ENCODE assay signal across 7 cellular contexts in the genomic region with DNA sequence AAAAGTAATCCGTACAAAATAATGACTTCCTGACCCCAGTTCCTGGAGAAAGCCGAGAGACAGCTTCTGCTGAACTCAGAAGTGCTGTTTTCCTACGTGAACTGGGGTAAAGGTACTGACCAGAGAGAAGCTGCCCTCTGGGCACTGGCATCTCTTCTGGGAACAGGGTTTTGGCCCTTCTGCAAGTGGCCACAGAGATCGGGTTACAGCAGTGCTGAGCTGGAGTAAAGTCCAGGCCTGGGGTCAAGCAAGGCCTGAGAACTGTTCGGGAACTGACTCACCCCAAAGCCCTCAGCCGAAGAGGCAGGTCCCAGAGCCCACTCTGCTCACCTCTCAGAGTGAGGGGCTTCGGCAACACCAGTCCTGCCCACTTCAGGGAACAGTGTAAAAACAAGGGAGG.
DNase-seq lines count a peak whose midpoint lies in the region; ATAC-seq and TF ChIP-seq lines count a peak whose summit lies in the region.

No MANE protein-coding gene starts in this region.

- H3K4me2 ChIP-seq in GM23338 (peak overlapping the region; percentile 57; the same call in 1 of the 2 replicates), SK-N-SH (peak overlapping the region; percentile 29; the same call in 1 of the 2 replicates), smooth muscle cell (peak overlapping the region; percentile 5)

- no peaks in the 10 kb centered on the region; the same call in 1 of the 2 replicates for H3F3A ChIP-seq in GM23338 (replicated peaks; ENCODE audit: low read depth)
- no peaks in the 10 kb centered on the region for H3F3A ChIP-seq in SK-N-SH (replicated peaks; ENCODE audit: insufficient read depth)
- H3F3A ChIP-seq in smooth muscle cell (ENCODE audit: low read depth): peaks cover 8% of the 10 kb centered on the region

- H3K4me3 Mint-ChIP-seq in GM23338: no peak overlapping the region

- H3K4me1 ChIP-seq in GM23338 (ENCODE audit: insufficient read depth) (peaks cover 10% of the 10 kb centered on the region), SK-N-SH (ENCODE audit: control insufficient read depth in 1 of 2, insufficient read depth in 2 of 2, low read depth in 1 of 2, low read length in 1 of 2) (peaks cover 7 to 8% of the 10 kb centered on the region in 2 experiments; a peak in 2 of 4 replicates), smooth muscle cell (ENCODE audit: low read depth) (peaks cover 11% of the 10 kb centered on the region)

- no peaks in the 10 kb centered on the region for H3K79me2 ChIP-seq in GM23338 (replicated peaks; ENCODE audit: insufficient read depth)
- no peaks in the 10 kb centered on the region for H3K79me2 ChIP-seq in SK-N-SH (ENCODE audit: insufficient read depth)
- H3K79me2 ChIP-seq in smooth muscle cell (ENCODE audit: low read depth): no peaks in the 10 kb centered on the region

- H3K4me3 ChIP-seq in GM23338 (no peak overlapping the region), SK-N-SH (ENCODE audit: low read depth in 2 of 2, low read length in 1 of 2) (no peak overlapping the region), foreskin fibroblast (ENCODE audit: low read depth in 1 of 2, low read length in 2 of 2) (no peak overlapping the region), smooth muscle cell (no peak overlapping the region)

- H2AFZ ChIP-seq in GM23338 (peak overlapping the region; percentile 91), SK-N-SH (ENCODE audit: low read depth) (peak overlapping the region; percentile 38; the same call in 1 of the 2 replicates), smooth muscle cell (ENCODE audit: low read depth) (no peak overlapping the region)

- H3K27me3 ChIP-seq in GM23338 (ENCODE audit: insufficient read depth) (no peaks in the 10 kb centered on the region), SK-N-SH (ENCODE audit: insufficient read depth) (no peaks in the 10 kb centered on the region), smooth muscle cell (ENCODE audit: low read depth) (no peaks in the 10 kb centered on the region)

- H3K9me2 ChIP-seq in GM23338 (ENCODE audit: insufficient read depth) (peaks cover 8% of the 10 kb centered on the region; the same call in 1 of the 2 replicates), SK-N-SH (no peaks in the 10 kb centered on the region)

- H3K27ac ChIP-seq in GM23338 (ENCODE audit: low read depth): no peak overlapping the region
- no peak overlapping the region; a peak in 1 of 4 replicates for H3K27ac ChIP-seq in SK-N-SH (ENCODE audit: low read depth in 2 of 2, low read length in 1 of 2)
- no peak overlapping the region for H3K27ac ChIP-seq in smooth muscle cell (ENCODE audit: low read depth)

- CTCF ChIA-PET in SK-N-SH (lab: Yijun Ruan, JAX): no interaction called here

- H3K27me3 Mint-ChIP-seq in GM23338 (ENCODE audit: insufficient read depth, low read depth, poor library complexity): no peaks in the 10 kb centered on the region

- H3K27ac Mint-ChIP-seq in GM23338: no peak overlapping the region

- H3K36me3 Mint-ChIP-seq in GM23338 (ENCODE audit: low read depth): no peaks in the 10 kb centered on the region

- H3K4me1 Mint-ChIP-seq in GM23338: peaks cover 23% of the 10 kb centered on the region

- no peaks in the 10 kb centered on the region for H3K9me3 ChIP-seq in SK-N-SH
- no peaks in the 10 kb centered on the region for H3K9me3 ChIP-seq in smooth muscle cell (replicated peaks; ENCODE audit: low read depth)

- WGBS in SK-N-SH (ENCODE audit: low lambda C conversion rate): 51% methylated on average over 6 of the region's 7 CpGs
- 59% methylated on average over 7 of the region's 7 CpGs for WGBS in smooth muscle cell (ENCODE audit: low lambda C conversion rate)

- no peaks in the 10 kb centered on the region for H3K9me3 Mint-ChIP-seq in GM23338

- H3K9ac ChIP-seq in SK-N-SH (no peak overlapping the region), smooth muscle cell (ENCODE audit: low read depth) (no peak overlapping the region)

- POLR2A ChIA-PET in SK-N-SH (lab: Yijun Ruan, JAX): no interaction called here

- no peak for TF ChIP-seq RAD21 in SK-N-SH (IDR thresholded peaks at IDR 0.05; ENCODE audit: low read length)

- H4K20me1 ChIP-seq in GM23338 (replicated peaks; ENCODE audit: insufficient read depth): no peaks in the 10 kb centered on the region
- no peaks in the 10 kb centered on the region for H4K20me1 ChIP-seq in SK-N-SH (ENCODE audit: insufficient read depth)
- H4K20me1 ChIP-seq in smooth muscle cell (ENCODE audit: low read depth): no peaks in the 10 kb centered on the region

- no peaks in the 10 kb centered on the region for H3K36me3 ChIP-seq in GM23338 (ENCODE audit: insufficient read depth)
- H3K36me3 ChIP-seq in SK-N-SH (replicated peaks in 1 of 2; ENCODE audit: control insufficient read depth in 1 of 2, insufficient read depth in 2 of 2, low read length in 1 of 2): no peaks in the 10 kb centered on the region
- no peaks in the 10 kb centered on the region for H3K36me3 ChIP-seq in smooth muscle cell (ENCODE audit: low read depth)

- DNase-seq in GM23338 (ENCODE audit: low spot score): no peak
- no peak for DNase-seq in SK-N-SH
- DNase-seq in foreskin fibroblast: peak; percentile 87 to 89
- DNase-seq in smooth muscle cell (lab: John Stamatoyannopoulos, UW; ENCODE audit: unreplicated experiment): no peak
- no peak for DNase-seq in stimulated activated CD4-positive, alpha-beta T cell treated with anti-CD3 and anti-CD28 coated beads, Interleukin-4, amount 100 ng/mL, for 24 hours
- DNase-seq in activated CD4-positive, alpha-beta T cell treated with anti-CD3 and anti-CD28 coated beads, Interleukin-2, amount 50 U/mL, for 1 hour: no peak

- no peak for TF ChIP-seq EP300 in SK-N-SH (IDR thresholded peaks at IDR 0.05; ENCODE audit: borderline replicate concordance in 1 of 2, low read depth in 1 of 2, low read length in 1 of 2)

- TF ChIP-seq CTCF in GM23338 (conservative IDR thresholded peaks at IDR 0.05; ENCODE audit: low read depth in 2 of 2): no peak
- no peak for TF ChIP-seq CTCF in SK-N-SH (IDR thresholded peaks at IDR 0.05)
- TF ChIP-seq CTCF in foreskin fibroblast (IDR thresholded peaks at IDR 0.05; ENCODE audit: low read depth, low read length): no peak
- TF ChIP-seq CTCF in smooth muscle cell (IDR thresholded peaks at IDR 0.05; ENCODE audit: borderline replicate concordance, insufficient read depth, poor library complexity, severe bottlenecking): no peak

- peak; percentile 77 for ATAC-seq in GM23338
- ATAC-seq in esophagus mucosa: no peak

TF ChIP-seq in GM23338, 12 proteins besides CTCF, POLR2A, EP300 and RAD21 (continues in another document):
- TF ChIP-seq CREB1 (CRISPR knock-in tag; IDR thresholded peaks at IDR 0.05; ENCODE audit: low read depth) (no peak), ZNF114 (CRISPR knock-in tag; IDR thresholded peaks at IDR 0.05) (no peak), ZNF331 (CRISPR knock-in tag; IDR thresholded peaks at IDR 0.05; ENCODE audit: low read depth) (no peak)

TF ChIP-seq in SK-N-SH, 30 proteins besides CTCF, POLR2A, EP300 and RAD21:
- TF ChIP-seq RXRA (IDR thresholded peaks at IDR 0.05; ENCODE audit: borderline replicate concordance, low read depth) (peak; percentile 44; the same call in 1 of the 2 replicates), JUND (IDR thresholded peaks at IDR 0.05) (no peak), NFIC (IDR thresholded peaks at IDR 0.05; ENCODE audit: borderline replicate concordance) (no peak), TCF12 (IDR thresholded peaks at IDR 0.05) (peak; percentile 34; the same call in 1 of the 2 replicates)

Comparison
In these comparisons a context has a peak if more than half of its experiments do, and no peak if none do; other contexts are left out.
1. DNase-seq: peak in foreskin fibroblast (2 of 2); none in GM23338 (single experiment), SK-N-SH (single experiment), smooth muscle cell (single experiment), stimulated activated CD4-positive, alpha-beta T cell treated with anti-CD3 and anti-CD28 coated beads, Interleukin-4, amount 100 ng/mL, for 24 hours (single experiment) and activated CD4-positive, alpha-beta T cell treated with anti-CD3 and anti-CD28 coated beads, Interleukin-2, amount 50 U/mL, for 1 hour (single experiment).
2. H3K4me2 ChIP-seq: peak in every context shown above with its lines; median percentile 57 in GM23338; 29 in SK-N-SH; 5 in smooth muscle cell.